ENCODE assay signal across 8 cellular contexts in genomic region chr15:75454471-75455418, GRCh38. TPM values are rescaled to one million over a fixed set of nuclear protein-coding genes. Genes with fewer than 3 reads are reported as not detected.
A peak's percentile ranks its signal among the peaks of the same experiment; 100 is the strongest.
DNase-seq lines count a peak whose midpoint lies in the region; ATAC-seq and TF ChIP-seq lines count a peak whose summit lies in the region.

No MANE protein-coding gene starts in this region.

- peaks cover 7% of the 10 kb centered on the region for H3K4me1 ChIP-seq in HEK293 (ENCODE audit: control insufficient read depth, insufficient read depth, low read length)
- H3K4me1 ChIP-seq in SJCRH30: no peaks in the 10 kb centered on the region
- peaks cover 6% of the 10 kb centered on the region for H3K4me1 ChIP-seq in psoas muscle

- POLR2A ChIA-PET in AG04450 (lab: Yijun Ruan, JAX): interaction anchor here (0.5 to 2.5 kb wide), 10 partner anchors 14 to 389 kb away, joined by 3 to 18 read pairs (median 3); partner anchors contain the start of genes IMP3, MAN2C1 and SNUPN
- POLR2A ChIA-PET in HEK293 (lab: Yijun Ruan, JAX): interaction anchor here (0.5 to 6.8 kb wide), 36 partner anchors 9 to 914 kb away, joined by 3 to 242 read pairs (median 4); partner anchors contain the start of genes ARID3B, IMP3, MAN2C1 and NEIL1

- WGBS in psoas muscle, 3 donors: 0 to 1% (median 0%) methylated on average over 70 to 117 of the region's 117 CpGs

- H3K27ac ChIP-seq in AG04450 (ENCODE audit: low read depth, low read length): peak overlapping the region; percentile 96
- peak overlapping the region; percentile 87 for H3K27ac ChIP-seq in HEK293 (ENCODE audit: extremely low read depth, low read depth, low read length)
- H3K27ac ChIP-seq in SJCRH30: peak overlapping the region; percentile 49
- H3K27ac ChIP-seq in psoas muscle: peak overlapping the region; percentile 99

- H3K27ac Mint-ChIP-seq in activated naive CD4-positive, alpha-beta T cell treated with anti-CD3 and anti-CD28 coated beads for 36 hours: peak overlapping the region; percentile 92

- intact Hi-C loops in activated naive CD4-positive, alpha-beta T cell treated with anti-CD3 and anti-CD28 coated beads for 36 hours (cut with micrococcal nuclease): loop anchor here (1.0 to 10.0 kb wide), 9 partner anchors 86 to 1540 kb away; partner anchors contain the start of genes ARID3B, EDC3, FBXO22 and IMP3
- intact Hi-C loops in cardiac septum (cut with DNase I) (loop anchor here (5.0 to 10.0 kb wide), 4 partner anchors 87 to 388 kb away; partner anchors contain the start of genes MAN2C1, PTPN9, SNX33 and UBE2Q2), psoas muscle (cut with DNase I) (loop anchor here in 1 of 2 donors (2.0 to 5.0 kb wide), 2 partner anchors 124 to 173 kb away; partner anchors contain the start of genes PTPN9 and SNUPN)

- peaks cover 18% of the 10 kb centered on the region for H3K4me1 Mint-ChIP-seq in activated naive CD4-positive, alpha-beta T cell treated with anti-CD3 and anti-CD28 coated beads for 36 hours (ENCODE audit: low read depth)

- no peaks in the 10 kb centered on the region for H3K36me3 Mint-ChIP-seq in activated naive CD4-positive, alpha-beta T cell treated with anti-CD3 and anti-CD28 coated beads for 36 hours (ENCODE audit: low read depth)

- H3K4me3 ChIP-seq in AG04450 (ENCODE audit: low read depth, low read length) (peak overlapping the region; percentile 85), HEK293 (ENCODE audit: low read depth, low read length) (peak overlapping the region; percentile 70), SJCRH30 (peak overlapping the region; percentile 77), psoas muscle (peak overlapping the region; percentile 96)

- H3K9me3 ChIP-seq in AG04450 (ENCODE audit: control insufficient read depth, insufficient read depth, low read length): no peaks in the 10 kb centered on the region; the same call in 1 of the 2 replicates
- no peaks in the 10 kb centered on the region for H3K9me3 ChIP-seq in HEK293 (ENCODE audit: control insufficient read depth, insufficient read depth, low read depth, low read length)
- no peaks in the 10 kb centered on the region for H3K9me3 ChIP-seq in SJCRH30 (replicated peaks)
- no peaks in the 10 kb centered on the region for H3K9me3 ChIP-seq in psoas muscle

- DNase-seq in AG04450 (ENCODE audit: low read depth, low spot score): no peak
- peak; percentile 28 to 70 for DNase-seq in SJCRH30
- peak; percentile 88 for DNase-seq in activated naive CD4-positive, alpha-beta T cell treated with anti-CD3 and anti-CD28 coated beads for 36 hours
- DNase-seq in cardiac septum (ENCODE audit: low spot score): peak; percentile 77
- DNase-seq in psoas muscle: peak; percentile 76 to 87
- peak; percentile 74 for DNase-seq in ureter (ENCODE audit: low spot score)

- CTCF ChIA-PET in AG04450 (lab: Charles Lee) (no interaction called here), HEK293 (lab: Yijun Ruan, JAX) (interaction anchor here (0.7 to 7.5 kb wide), 16 partner anchors 14 to 833 kb away, joined by 3 to 63 read pairs (median 4); partner anchors contain the start of genes IMP3 and MAN2C1)
- CTCF ChIA-PET in activated naive CD4-positive, alpha-beta T cell treated with anti-CD3 and anti-CD28 coated beads for 36 hours (lab: Charles Lee): interaction anchor here (0.7 to 3.7 kb wide), 9 partner anchors 18 to 186 kb away, joined by 3 to 30 read pairs (median 5); partner anchors contain the start of genes IMP3, MAN2C1 and SNUPN

- H3K27me3 ChIP-seq in AG04450 (ENCODE audit: control insufficient read depth, insufficient read depth, low read length) (no peaks in the 10 kb centered on the region), SJCRH30 (no peaks in the 10 kb centered on the region), psoas muscle (ENCODE audit: insufficient read depth in 3 of 3, low read length in 2 of 3) (no peaks in the 10 kb centered on the region)

- no peak for TF ChIP-seq CTCF in AG04450 (IDR thresholded peaks at IDR 0.05; ENCODE audit: low read depth, low read length)
- TF ChIP-seq CTCF in HEK293 (tag by site-specific recombination; IDR thresholded peaks at IDR 0.05): no peak
- TF ChIP-seq CTCF in psoas muscle (IDR thresholded peaks at IDR 0.05): no peak

- H3K36me3 ChIP-seq in HEK293 (ENCODE audit: control insufficient read depth in 2 of 2, insufficient read depth in 1 of 2, low read length in 2 of 2) (no peaks in the 10 kb centered on the region), SJCRH30 (no peaks in the 10 kb centered on the region), psoas muscle (ENCODE audit: insufficient read depth in 1 of 2, low read depth in 1 of 2) (no peaks in the 10 kb centered on the region)

- ATAC-seq in psoas muscle (peak in 2 of 4 donors; percentile 1 to 3), GM21515 (IDR thresholded peaks at IDR 0.05; ENCODE audit: unreplicated experiment) (no peak)

- no peaks in the 10 kb centered on the region for H3K9me3 Mint-ChIP-seq in activated naive CD4-positive, alpha-beta T cell treated with anti-CD3 and anti-CD28 coated beads for 36 hours

- H3K4me3 Mint-ChIP-seq in activated naive CD4-positive, alpha-beta T cell treated with anti-CD3 and anti-CD28 coated beads for 36 hours: peak overlapping the region; percentile 87

- H3K27me3 Mint-ChIP-seq in activated naive CD4-positive, alpha-beta T cell treated with anti-CD3 and anti-CD28 coated beads for 36 hours (ENCODE audit: low read depth): no peaks in the 10 kb centered on the region

TF ChIP-seq in HEK293, 187 proteins besides CTCF, POLR2A, EP300 and RAD21 (continues in another document):
- TF ChIP-seq ZNF302 (tag by site-specific recombination; IDR thresholded peaks at IDR 0.05; ENCODE audit: low read depth) (no peak), YY2 (tag by site-specific recombination; IDR thresholded peaks at IDR 0.05) (0 out of 2 replicates have a peak, but pooled peaks have one; percentile 28), BCL11A (tag by site-specific recombination; IDR thresholded peaks at IDR 0.05; ENCODE audit: low read depth) (no peak), ZNF660 (tag by site-specific recombination; IDR thresholded peaks at IDR 0.05) (no peak), ZNF707 (tag by site-specific recombination; IDR thresholded peaks at IDR 0.05) (no peak), SP2 (tag by site-specific recombination; IDR thresholded peaks at IDR 0.05) (peak; percentile 76), KLF17 (tag by site-specific recombination; IDR thresholded peaks at IDR 0.05) (peak; percentile 85; the same call in 1 of the 2 replicates), TCF7L2 (IDR thresholded peaks at IDR 0.05; ENCODE audit: borderline replicate concordance, low read depth, low read length) (no peak), INSM2 (tag by site-specific recombination; IDR thresholded peaks at IDR 0.05) (no peak), ZBTB8A (tag by site-specific recombination; IDR thresholded peaks at IDR 0.05) (peak; percentile 22), ZNF529 (tag by site-specific recombination; IDR thresholded peaks at IDR 0.05; ENCODE audit: insufficient replicate concordance) (no peak), MZF1 (tag by site-specific recombination; IDR thresholded peaks at IDR 0.05; ENCODE audit: borderline replicate concordance) (no peak), SCRT2 (tag by site-specific recombination; IDR thresholded peaks at IDR 0.05) (no peak), ZSCAN4 (tag by site-specific recombination; IDR thresholded peaks at IDR 0.05) (no peak), GLIS2 (tag by site-specific recombination; IDR thresholded peaks at IDR 0.05) (peak; percentile 57), ZNF133 (tag by site-specific recombination; IDR thresholded peaks at IDR 0.05) (no peak), ZNF610 (tag by site-specific recombination; IDR thresholded peaks at IDR 0.05; ENCODE audit: borderline replicate concordance) (no peak), ZNF112 (tag by site-specific recombination; IDR thresholded peaks at IDR 0.05) (no peak), ZNF175 (tag by site-specific recombination; IDR thresholded peaks at IDR 0.05) (no peak), ZNF335 (tag by site-specific recombination; conservative IDR thresholded peaks at IDR 0.05) (peak; percentile 65)

RNA-seq across cellular contexts. Expression of gene SIN3A, which starts 3.3 kb away (rescaled TPM):
- polyA plus RNA-seq in AG04450 (2011; rRNA removed) (27.4 and 28.0 TPM in 2 replicates), psoas muscle (1 to 10 TPM; 7.2 to 8.9 (median 8.8) TPM)
- polyA minus RNA-seq in AG04450 (2011; rRNA and poly(A)+ RNA removed): 60.9 and 66.8 TPM in 2 replicates
- total RNA-seq in SJCRH30 (2014; rRNA removed; shearing (Covaris generic)): 59.8 and 68.5 TPM in 2 replicates
- 10 to 100 TPM; 83.6 to 84.7 TPM for total RNA-seq in activated naive CD4-positive, alpha-beta T cell treated with anti-CD3 and anti-CD28 coated beads for 36 hours
- total RNA-seq in cardiac septum (30.6 TPM), psoas muscle (10 to 100 TPM; 21.7 to 35.5 (median 29.9) TPM), ureter (93.6 TPM)

Comparison
In these comparisons a context has a peak if more than half of its experiments do, and no peak if none do; other contexts are left out.
1. H3K27ac ChIP-seq: peak in every context shown above with its lines; median percentile 99 in psoas muscle; 96 in AG04450; 87 in HEK293; 49 in SJCRH30.